ENCODE assay signal across 1 cellular context in genomic region chr19:55246462-55247451, GRCh38.
TF ChIP-seq lines count a peak whose summit lies in the region.

No MANE protein-coding gene starts in this region.

TF ChIP-seq in H1, 55 proteins besides CTCF, POLR2A, EP300 and RAD21:
- TF ChIP-seq ZNF274 (IDR thresholded peaks at IDR 0.05; ENCODE audit: borderline replicate concordance, extremely low read depth, low read length) (no peak), SIX5 (IDR thresholded peaks at IDR 0.05; ENCODE audit: low read depth, low read length) (no peak), TAF7 (optimal IDR thresholded peaks at IDR 0.05; ENCODE audit: borderline replicate concordance, low read depth, low read length) (no peak), RNF2 (IDR thresholded peaks at IDR 0.05; ENCODE audit: borderline replicate concordance, low read depth, low read length, missing control alignments, poor library complexity, severe bottlenecking) (no peak)
